ENCODE assay signal across 8 cellular contexts in the genomic region with DNA sequence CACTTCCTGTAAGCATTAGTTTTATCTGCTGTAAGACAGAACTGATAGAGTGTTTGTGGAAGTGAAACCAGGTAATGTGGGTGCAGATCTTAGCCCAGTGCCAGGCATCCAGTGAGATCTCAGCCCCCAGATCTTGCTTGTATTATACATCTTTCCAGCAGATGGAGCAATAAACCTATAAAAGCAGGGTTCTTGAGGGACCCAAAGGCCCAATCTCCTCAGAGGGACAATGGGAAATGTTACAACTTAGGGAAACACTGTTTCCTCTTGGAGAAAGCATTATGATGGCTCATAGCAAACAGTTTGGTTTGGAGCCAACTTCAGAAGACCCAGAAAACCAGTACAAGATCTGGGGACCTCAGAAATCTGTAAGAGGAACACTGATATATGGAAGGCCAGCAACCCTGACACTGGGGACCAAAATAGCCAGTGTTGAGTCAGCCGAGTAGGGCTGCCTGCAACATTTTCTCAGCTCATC.
A peak's percentile ranks its signal among the peaks of the same experiment; 100 is the strongest.
DNase-seq lines count a peak whose midpoint lies in the region; ATAC-seq, FAIRE-seq and TF ChIP-seq lines count a peak whose summit lies in the region.

No MANE protein-coding gene starts in this region.

- H3K36me3 ChIP-seq in prostate gland: no peaks in the 10 kb centered on the region

- H3K27me3 ChIP-seq in prostate gland (replicated peaks; ENCODE audit: insufficient read depth): no peaks in the 10 kb centered on the region

- TF ChIP-seq CTCF in prostate gland (IDR thresholded peaks at IDR 0.05): peak in 3 of 4 experiments; percentile 38 to 61 (median 55)

- no peak for TF ChIP-seq POLR2A in prostate gland (IDR thresholded peaks at IDR 0.05)

- H3K4me3 ChIP-seq in prostate gland: no peak overlapping the region

- DNase-seq in AG20443 (ENCODE audit: low spot score) (peak; percentile 74), NCI-H1105 treated with DMSO at 0.1 percent for 48 hours (lab: John Stamatoyannopoulos, UW) (peak; percentile 27), globus pallidus (ENCODE audit: low spot score) (peak; percentile 71), prostate gland (ENCODE audit: low spot score) (no peak), NCI-H128 (lab: John Stamatoyannopoulos, UW; ENCODE audit: unreplicated experiment) (no peak)

- no peaks in the 10 kb centered on the region for H3K9me3 ChIP-seq in prostate gland

- ATAC-seq in GM18520 (IDR thresholded peaks at IDR 0.05; ENCODE audit: unreplicated experiment): peak; percentile 100
- peak; percentile 100 for ATAC-seq in HG02884 (IDR thresholded peaks at IDR 0.05; ENCODE audit: unreplicated experiment)

- intact Hi-C loops in prostate gland (cut with DNase I): loop anchor here (1.0 to 5.0 kb wide), 5 partner anchors 54 to 881 kb away; no protein-coding TSS in a partner anchor

- FAIRE-seq in TTC549 (lab: Jason Lieb, UNC): peak; percentile 28

- H3K4me1 ChIP-seq in prostate gland (replicated peaks): no peaks in the 10 kb centered on the region

- H3K27ac ChIP-seq in prostate gland: no peak overlapping the region

- WGBS in prostate gland: 71% methylated on average over 1 of the region's 1 CpG

Comparison
In these comparisons a context has a peak if more than half of its experiments do, and no peak if none do; other contexts are left out.
1. DNase-seq: peak in AG20443 (single experiment), NCI-H1105 treated with DMSO at 0.1 percent for 48 hours (single experiment) and globus pallidus (single experiment); none in prostate gland (single experiment) and NCI-H128 (single experiment).